Comparison of ENCODE assay signal across 18 cellular contexts in the genomic region with DNA sequence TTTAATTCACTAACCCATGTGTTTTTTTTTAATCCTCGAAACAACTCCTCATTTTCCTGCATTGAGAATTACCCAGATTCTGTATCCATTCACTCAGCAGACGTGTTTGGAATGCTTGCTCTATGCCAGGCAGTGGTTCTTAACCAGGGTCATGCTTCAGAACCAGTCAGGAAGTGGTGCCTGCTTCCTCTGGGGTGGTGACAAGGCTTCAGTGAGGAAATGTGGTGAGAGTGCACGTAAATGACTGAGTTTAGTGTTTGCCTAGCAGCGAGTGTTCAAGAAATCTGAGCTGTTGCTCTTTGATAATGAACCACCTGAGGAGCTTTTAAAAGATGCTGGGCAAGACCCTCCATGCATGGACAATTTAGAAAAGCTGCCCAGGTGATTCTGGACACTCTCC. TPM values are rescaled to one million over a fixed set of nuclear protein-coding genes. Genes with fewer than 3 reads are reported as not detected.
DNase-seq lines count a peak whose midpoint lies in the region; ATAC-seq lines count a peak whose summit lies in the region.
"Had no signal": no experiment of that assay in that cellular context is flagged by ENCODE, and none has a peak within 500 bp of the region (broad histone marks: within the 10 kb centered on the region; RNA-seq: fewer than 3 reads in every experiment).

No MANE protein-coding gene starts in this region.

- peak; percentile 95 for ATAC-seq in activated naive CD8-positive, alpha-beta T cell treated with anti-CD3 and anti-CD28 coated beads, Interleukin-2, amount 10 ng/mL, durations not matched to agents 7 days and 5 days (ENCODE audit: low read depth)
- peak; percentile 78 to 86 for ATAC-seq in natural killer cell treated with Interleukin-12 subunit alpha and Interleukin-12 subunit beta and Interleukin-15 and Interleukin-18, amount 100 ng/mL, for 72 hours
- no peak for ATAC-seq in GM21723 (IDR thresholded peaks at IDR 0.05; ENCODE audit: unreplicated experiment)
- ATAC-seq: left ventricle myocardium superior, right cardiac atrium, upper lobe of right lung had no signal

- peak overlapping the region; percentile 80 for H3K27ac Mint-ChIP-seq in activated naive CD8-positive, alpha-beta T cell treated with anti-CD3 and anti-CD28 coated beads, Interleukin-2, amount 10 ng/mL, durations not matched to agents 7 days and 5 days
- peak overlapping the region; percentile 85 to 96 for H3K27ac Mint-ChIP-seq in natural killer cell treated with Interleukin-12 subunit alpha and Interleukin-12 subunit beta and Interleukin-15 and Interleukin-18, amount 100 ng/mL, for 72 hours

- peaks cover 86% of the 10 kb centered on the region for H3K36me3 Mint-ChIP-seq in activated naive CD8-positive, alpha-beta T cell treated with anti-CD3 and anti-CD28 coated beads, Interleukin-2, amount 10 ng/mL, durations not matched to agents 7 days and 5 days
- H3K36me3 Mint-ChIP-seq in natural killer cell treated with Interleukin-12 subunit alpha and Interleukin-12 subunit beta and Interleukin-15 and Interleukin-18, amount 100 ng/mL, for 72 hours = peaks cover 47% of the 10 kb centered on the region

- peaks cover 42% of the 10 kb centered on the region for H3K9me3 Mint-ChIP-seq in activated naive CD8-positive, alpha-beta T cell treated with anti-CD3 and anti-CD28 coated beads, Interleukin-2, amount 10 ng/mL, durations not matched to agents 7 days and 5 days
- peaks cover 18% of the 10 kb centered on the region for H3K9me3 Mint-ChIP-seq in natural killer cell treated with Interleukin-12 subunit alpha and Interleukin-12 subunit beta and Interleukin-15 and Interleukin-18, amount 100 ng/mL, for 72 hours

- peak overlapping the region; percentile 43 for H3K4me3 Mint-ChIP-seq in activated naive CD8-positive, alpha-beta T cell treated with anti-CD3 and anti-CD28 coated beads, Interleukin-2, amount 10 ng/mL, durations not matched to agents 7 days and 5 days
- H3K4me3 Mint-ChIP-seq in natural killer cell treated with Interleukin-12 subunit alpha and Interleukin-12 subunit beta and Interleukin-15 and Interleukin-18, amount 100 ng/mL, for 72 hours = peak overlapping the region; percentile 81

- H3K4me1 Mint-ChIP-seq in activated naive CD8-positive, alpha-beta T cell treated with anti-CD3 and anti-CD28 coated beads, Interleukin-2, amount 10 ng/mL, durations not matched to agents 7 days and 5 days = peaks cover 11% of the 10 kb centered on the region
- peaks cover 17 to 29% of the 10 kb centered on the region in 2 donors for H3K4me1 Mint-ChIP-seq in natural killer cell treated with Interleukin-12 subunit alpha and Interleukin-12 subunit beta and Interleukin-15 and Interleukin-18, amount 100 ng/mL, for 72 hours (ENCODE audit: low read depth in 2 of 2)

- no peaks in the 10 kb centered on the region for H3K27me3 Mint-ChIP-seq in activated naive CD8-positive, alpha-beta T cell treated with anti-CD3 and anti-CD28 coated beads, Interleukin-2, amount 10 ng/mL, durations not matched to agents 7 days and 5 days
- no peaks in the 10 kb centered on the region for H3K27me3 Mint-ChIP-seq in natural killer cell treated with Interleukin-12 subunit alpha and Interleukin-12 subunit beta and Interleukin-15 and Interleukin-18, amount 100 ng/mL, for 72 hours
- H3K27me3 Mint-ChIP-seq: IgD-negative memory B cell had no signal

- peak; percentile 14 for DNase-seq in stimulated activated CD4-positive, alpha-beta T cell treated with anti-CD3 and anti-CD28 coated beads, Interleukin-15, amount 100 ng/mL, for 24 hours
- DNase-seq in stimulated activated CD4-positive, alpha-beta T cell treated with anti-CD3 and anti-CD28 coated beads, Interleukin-1b, Interleukin-23, amount 100 ng/mL, for 48 hours = no peak
- DNase-seq in Kasumi-1 (lab: John Stamatoyannopoulos, UW) (peak; percentile 40 to 66), nucleus accumbens (lab: John Stamatoyannopoulos, UW) (no peak), NCI-H524 (lab: John Stamatoyannopoulos, UW) (no peak)
- DNase-seq in activated naive CD8-positive, alpha-beta T cell treated with anti-CD3 and anti-CD28 coated beads, Interleukin-2, amount 10 ng/mL, durations not matched to agents 7 days and 5 days = no peak
- peak; percentile 63 for DNase-seq in natural killer cell treated with Interleukin-12 subunit alpha and Interleukin-12 subunit beta and Interleukin-15 and Interleukin-18, amount 100 ng/mL, for 72 hours (ENCODE audit: low spot score)
- DNase-seq: anterior cingulate cortex, glutamatergic neuron, GM23248, left ventricle myocardium superior, NCI-H187 treated with DMSO at 0.1 percent for 48 hours, NCI-H446 treated with DMSO at 0.1 percent for 48 hours, right cardiac atrium, T-helper 9 cell, upper lobe of right lung had no signal

- POLR2A ChIA-PET in activated naive CD8-positive, alpha-beta T cell treated with anti-CD3 and anti-CD28 coated beads, Interleukin-2, amount 10 ng/mL, durations not matched to agents 7 days and 5 days (lab: Charles Lee) = interaction anchor here (1.6 kb wide), 1 partner anchor 10 kb away, joined by 8 read pairs; the partner anchor contains the start of gene ZFP90

RNA-seq across cellular contexts. Expression of gene ZFP90, which starts 9.9 kb away (rescaled TPM):
- 10 to 100 TPM; 53.5 to 54.2 TPM for total RNA-seq in activated naive CD8-positive, alpha-beta T cell treated with anti-CD3 and anti-CD28 coated beads, Interleukin-2, amount 10 ng/mL, durations not matched to agents 7 days and 5 days
- 10 to 100 TPM; 21.5 to 29.8 TPM for total RNA-seq in natural killer cell treated with Interleukin-12 subunit alpha and Interleukin-12 subunit beta and Interleukin-15 and Interleukin-18, amount 100 ng/mL, for 72 hours

Comparison
In these comparisons a context has a peak if more than half of its experiments do, and no peak if none do; other contexts are left out.
1. DNase-seq: peak in stimulated activated CD4-positive, alpha-beta T cell treated with anti-CD3 and anti-CD28 coated beads, Interleukin-15, amount 100 ng/mL, for 24 hours (single experiment), Kasumi-1 (2 of 2) and natural killer cell treated with Interleukin-12 subunit alpha and Interleukin-12 subunit beta and Interleukin-15 and Interleukin-18, amount 100 ng/mL, for 72 hours (single experiment); none in stimulated activated CD4-positive, alpha-beta T cell treated with anti-CD3 and anti-CD28 coated beads, Interleukin-1b, Interleukin-23, amount 100 ng/mL, for 48 hours (single experiment), activated naive CD8-positive, alpha-beta T cell treated with anti-CD3 and anti-CD28 coated beads, Interleukin-2, amount 10 ng/mL, durations not matched to agents 7 days and 5 days (single experiment), nucleus accumbens (0 of 56) and NCI-H524 (0 of 2).